Comparison of ENCODE assay signal across 6 cellular contexts in the genomic region with DNA sequence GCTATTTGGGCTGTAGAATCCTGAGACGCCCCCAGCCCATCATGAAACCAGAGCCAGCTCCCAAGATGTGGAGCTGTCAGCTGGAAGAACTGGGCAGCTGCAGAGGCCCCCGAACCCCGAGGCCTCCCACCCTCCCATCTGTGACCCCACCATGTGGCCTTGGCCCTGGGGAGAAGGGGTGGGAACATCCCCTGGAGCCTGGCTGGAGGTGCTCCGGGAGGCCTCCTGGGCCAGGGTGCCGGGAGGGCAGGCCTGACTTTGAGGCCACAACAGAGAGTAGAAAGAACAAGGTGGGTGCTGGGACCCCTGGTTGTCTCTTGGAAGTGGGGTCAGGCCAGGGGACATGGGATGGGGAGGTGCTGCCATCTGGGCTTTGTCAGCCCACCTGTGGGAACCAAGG.
"Had no signal": no experiment of that assay in that cellular context is flagged by ENCODE, and none has a peak within 500 bp of the region (broad histone marks: within the 10 kb centered on the region; RNA-seq: fewer than 3 reads in every experiment).

No MANE protein-coding gene starts in this region.

- H3K4me3 ChIP-seq: GM23338 had no signal

- FAIRE-seq: H1, H54, HTR-8/SVneo had no signal

- H3K4me2 ChIP-seq: GM23338 had no signal

- DNase-seq: H9, HCEC 1CT had no signal

- H2AFZ ChIP-seq: GM23338 had no signal

- ATAC-seq: GM23338 had no signal
